In the genomic region with DNA sequence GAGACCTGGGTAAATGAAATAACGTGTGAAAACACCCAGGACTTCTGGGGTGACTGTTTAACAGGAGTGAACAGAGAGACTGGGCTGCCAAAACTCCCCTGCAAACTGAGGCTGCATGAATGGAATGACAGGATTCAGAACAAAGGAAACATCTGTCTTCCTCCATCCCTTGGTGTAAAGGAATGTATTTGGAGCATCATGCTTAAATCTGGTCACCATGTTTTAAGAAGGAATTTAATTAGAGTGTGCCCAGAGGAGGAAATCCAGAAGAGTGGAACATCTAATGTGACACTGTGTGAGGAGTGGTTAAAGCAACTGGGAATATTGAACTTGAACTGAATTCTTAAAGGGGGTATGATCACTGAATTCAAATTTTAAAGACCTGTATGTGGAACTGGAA, we compare ENCODE assay signal across 30 cellular contexts.
"Had no signal": no experiment of that assay in that cellular context is flagged by ENCODE, and none has a peak within 500 bp of the region (broad histone marks: within the 10 kb centered on the region; RNA-seq: fewer than 3 reads in every experiment).

No MANE protein-coding gene starts in this region.

- H3K27ac Mint-ChIP-seq: dendritic cell treated with granulocyte-macrophage colony-stimulating factor and Interleukin-4, amounts not matched to agents 40 ng/mL and 50 ng/mL, for 4 days; effector memory CD8-positive, alpha-beta T cell; memory B cell; mesothelial cell of epicardium; naive B cell; natural killer cell treated with Interleukin-12 subunit alpha and Interleukin-12 subunit beta and Interleukin-15 and Interleukin-18, amount 100 ng/mL, for 72 hours; stimulated activated naive CD8-positive, alpha-beta T cell treated with anti-CD3 and anti-CD28 coated beads, Interleukin-15, amount 100 ng/mL, for 72 hours had no signal

- ATAC-seq: effector memory CD8-positive, alpha-beta T cell; esophagus mucosa; gastrocnemius medialis; left lobe of liver; mucosa of descending colon; natural killer cell treated with Interleukin-12 subunit alpha and Interleukin-12 subunit beta and Interleukin-15 and Interleukin-18, amount 100 ng/mL, for 72 hours; sciatic nerve; stimulated activated naive CD8-positive, alpha-beta T cell treated with anti-CD3 and anti-CD28 coated beads, Interleukin-15, amount 100 ng/mL, for 72 hours; upper lobe of right lung had no signal

- H3K4me2 ChIP-seq: smooth muscle cell had no signal

- H3K36me3 Mint-ChIP-seq: memory B cell; mesothelial cell of epicardium; naive B cell; natural killer cell treated with Interleukin-12 subunit alpha and Interleukin-12 subunit beta and Interleukin-15 and Interleukin-18, amount 100 ng/mL, for 72 hours had no signal

- H3K4me1 ChIP-seq: gastrocnemius medialis, prostate gland, right atrium auricular region, suprapubic skin, transverse colon, upper lobe of right lung, uterus had no signal

- H3K4me3 ChIP-seq: gastrocnemius medialis, lung, mucosa of descending colon, prostate gland, right atrium auricular region, smooth muscle cell, suprapubic skin, transverse colon, upper lobe of right lung, uterus had no signal

- H3K9me3 Mint-ChIP-seq: memory B cell; neural crest cell; stimulated activated naive CD8-positive, alpha-beta T cell treated with anti-CD3 and anti-CD28 coated beads, Interleukin-15, amount 100 ng/mL, for 72 hours had no signal

- H3K27me3 ChIP-seq: gastrocnemius medialis, right atrium auricular region, suprapubic skin, transverse colon, upper lobe of right lung, uterus had no signal

- H3K4me3 Mint-ChIP-seq: dendritic cell treated with granulocyte-macrophage colony-stimulating factor and Interleukin-4, amounts not matched to agents 40 ng/mL and 50 ng/mL, for 4 days; effector memory CD8-positive, alpha-beta T cell; memory B cell; mesothelial cell of epicardium; naive B cell; natural killer cell treated with Interleukin-12 subunit alpha and Interleukin-12 subunit beta and Interleukin-15 and Interleukin-18, amount 100 ng/mL, for 72 hours; neural crest cell; stimulated activated naive CD8-positive, alpha-beta T cell treated with anti-CD3 and anti-CD28 coated beads, Interleukin-15, amount 100 ng/mL, for 72 hours had no signal

- H3K4me1 Mint-ChIP-seq: memory B cell; mesothelial cell of epicardium; naive B cell; neural crest cell; stimulated activated naive CD8-positive, alpha-beta T cell treated with anti-CD3 and anti-CD28 coated beads, Interleukin-15, amount 100 ng/mL, for 72 hours had no signal

- H3K36me3 ChIP-seq: gastrocnemius medialis, prostate gland, right atrium auricular region, suprapubic skin, transverse colon, upper lobe of right lung, uterus had no signal

- H3K27me3 Mint-ChIP-seq: dendritic cell treated with granulocyte-macrophage colony-stimulating factor and Interleukin-4, amounts not matched to agents 40 ng/mL and 50 ng/mL, for 4 days; effector memory CD8-positive, alpha-beta T cell; memory B cell; naive B cell; natural killer cell treated with Interleukin-12 subunit alpha and Interleukin-12 subunit beta and Interleukin-15 and Interleukin-18, amount 100 ng/mL, for 72 hours; stimulated activated naive CD8-positive, alpha-beta T cell treated with anti-CD3 and anti-CD28 coated beads, Interleukin-15, amount 100 ng/mL, for 72 hours had no signal

- H3K9me3 ChIP-seq: gastrocnemius medialis, mucosa of descending colon, prostate gland, right atrium auricular region, suprapubic skin, transverse colon, upper lobe of right lung, uterus had no signal

- DNase-seq: effector memory CD8-positive, alpha-beta T cell; foreskin fibroblast; gastrocnemius medialis; head of caudate nucleus; kidney; mucosa of descending colon; naive B cell; stimulated activated CD4-positive, alpha-beta T cell treated with anti-CD3 and anti-CD28 coated beads, Interleukin-12 subunit alpha, Interleukin-12 subunit beta, amount 100 ng/mL, for 4 hours; stimulated activated CD4-positive, alpha-beta T cell treated with anti-CD3 and anti-CD28 coated beads, Interleukin-1b, Interleukin-23, amount 100 ng/mL, for 48 hours; stimulated activated CD4-positive, alpha-beta T cell treated with anti-CD3 and anti-CD28 coated beads, Interleukin-4, amount 100 ng/mL, for 1 hour; stimulated activated CD8-positive, alpha-beta memory T cell treated with anti-CD3 and anti-CD28 coated beads, Interleukin-4, amount 100 ng/mL, for 48 hours; stimulated activated naive CD4-positive, alpha-beta T cell; stimulated activated naive CD8-positive, alpha-beta T cell treated with anti-CD3 and anti-CD28 coated beads, Interleukin-15, amount 100 ng/mL, for 72 hours; transverse colon; upper lobe of right lung; uterus had no signal

- H3K27ac ChIP-seq: epithelial cell of prostate, gastrocnemius medialis, prostate gland, right atrium auricular region, suprapubic skin, transverse colon, upper lobe of right lung, uterus had no signal
